ENCODE assay signal across 1 cellular context in the genomic region with DNA sequence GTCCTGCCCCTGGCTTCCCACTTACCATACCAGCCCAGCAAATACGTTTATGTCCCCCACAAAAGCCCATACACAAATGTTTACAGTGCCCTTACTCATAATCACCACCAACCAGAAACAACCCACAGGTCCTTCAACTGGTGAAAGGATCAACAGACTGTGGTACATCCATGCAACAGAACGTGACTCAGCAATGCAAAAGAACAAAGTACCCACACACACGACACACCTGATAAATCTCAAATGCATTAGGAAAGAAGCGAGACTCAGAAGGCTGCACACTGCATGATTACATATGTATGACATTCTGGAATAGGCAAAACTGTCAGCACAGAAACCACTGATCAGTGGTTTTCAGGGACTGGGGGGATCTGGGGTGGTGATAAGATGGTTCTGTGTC.
TF ChIP-seq lines count a peak whose summit lies in the region.

No MANE protein-coding gene starts in this region.

TF ChIP-seq in HEK293, 187 proteins besides CTCF, POLR2A, EP300 and RAD21 (continued from another document):
- TF ChIP-seq EGR2 (tag by site-specific recombination; IDR thresholded peaks at IDR 0.05; ENCODE audit: low read depth): 0 out of 2 replicates have a peak, but pooled peaks have one; percentile 20
- no peak for TF ChIP-seq ZNF626 (tag by site-specific recombination; IDR thresholded peaks at IDR 0.05)
- TF ChIP-seq, protein P1, sequence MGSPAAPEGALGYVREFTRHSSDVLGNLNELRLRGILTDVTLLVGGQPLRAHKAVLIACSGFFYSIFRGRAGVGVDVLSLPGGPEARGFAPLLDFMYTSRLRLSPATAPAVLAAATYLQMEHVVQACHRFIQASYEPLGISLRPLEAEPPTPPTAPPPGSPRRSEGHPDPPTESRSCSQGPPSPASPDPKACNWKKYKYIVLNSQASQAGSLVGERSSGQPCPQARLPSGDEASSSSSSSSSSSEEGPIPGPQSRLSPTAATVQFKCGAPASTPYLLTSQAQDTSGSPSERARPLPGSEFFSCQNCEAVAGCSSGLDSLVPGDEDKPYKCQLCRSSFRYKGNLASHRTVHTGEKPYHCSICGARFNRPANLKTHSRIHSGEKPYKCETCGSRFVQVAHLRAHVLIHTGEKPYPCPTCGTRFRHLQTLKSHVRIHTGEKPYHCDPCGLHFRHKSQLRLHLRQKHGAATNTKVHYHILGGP (tag by site-specific recombination; IDR thresholded peaks at IDR 0.05): no peak
- no peak for TF ChIP-seq ZNF132 (tag by site-specific recombination; IDR thresholded peaks at IDR 0.05; ENCODE audit: borderline replicate concordance)
- no peak for TF ChIP-seq ZNF391 (tag by site-specific recombination; IDR thresholded peaks at IDR 0.05; ENCODE audit: borderline replicate concordance, low read depth)
- TF ChIP-seq, protein P2, sequence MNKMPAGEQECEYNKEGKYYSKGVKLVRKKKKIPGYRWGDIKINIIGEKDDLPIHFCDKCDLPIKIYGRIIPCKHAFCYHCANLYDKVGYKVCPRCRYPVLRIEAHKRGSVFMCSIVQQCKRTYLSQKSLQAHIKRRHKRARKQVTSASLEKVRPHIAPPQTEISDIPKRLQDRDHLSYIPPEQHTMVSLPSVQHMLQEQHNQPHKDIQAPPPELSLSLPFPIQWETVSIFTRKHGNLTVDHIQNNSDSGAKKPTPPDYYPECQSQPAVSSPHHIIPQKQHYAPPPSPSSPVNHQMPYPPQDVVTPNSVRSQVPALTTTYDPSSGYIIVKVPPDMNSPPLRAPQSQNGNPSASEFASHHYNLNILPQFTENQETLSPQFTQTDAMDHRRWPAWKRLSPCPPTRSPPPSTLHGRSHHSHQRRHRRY (tag by site-specific recombination; IDR thresholded peaks at IDR 0.05): no peak
- no peak for TF ChIP-seq ZNF366 (tag by site-specific recombination; conservative IDR thresholded peaks at IDR 0.05)
- TF ChIP-seq ZSCAN30 (tag by site-specific recombination; IDR thresholded peaks at IDR 0.05): no peak
